In genomic region chr4:24470681-24471622, GRCh38 we compare ENCODE assay signal across 8 cellular contexts.
A peak's percentile ranks its signal among the peaks of the same experiment; 100 is the strongest.
DNase-seq lines count a peak whose midpoint lies in the region; ATAC-seq and TF ChIP-seq lines count a peak whose summit lies in the region.

No MANE protein-coding gene starts in this region.

- H3K4me1 Mint-ChIP-seq in endothelial cell (ENCODE audit: unreplicated experiment), result peaks cover 24% of the 10 kb centered on the region

- H3K36me3 Mint-ChIP-seq in endothelial cell (ENCODE audit: low read depth, unreplicated experiment), result peaks cover 4% of the 10 kb centered on the region

- WGBS in thymus, result under 1% methylated on average over 90 of the region's 90 CpGs

- in situ Hi-C loops in Caki2 (cut with HindIII; ENCODE audit: low pct_unique_long_range_greater_than_20kb, low sequenced_read_pairs), result no loop called here

- no peak overlapping the region for H3K27ac Mint-ChIP-seq in endothelial cell (ENCODE audit: unreplicated experiment)

- peak; percentile 74 for DNase-seq in Caki2 (ENCODE audit: low read depth)
- peak; percentile 17 for DNase-seq in HPDE6-E6E7 (ENCODE audit: extremely low spot score)
- DNase-seq in activated CD4-positive, alpha-beta T cell treated with anti-CD3 and anti-CD28 coated beads, Interleukin-2, amount 50 U/mL, for 1 hour, result peak; percentile 9
- peak; percentile 38 for DNase-seq in endothelial cell (ENCODE audit: low spot score)

- H3K27ac ChIP-seq in mucosa of rectum (ENCODE audit: low read depth in 2 of 2, low read length in 2 of 2), result peak overlapping the region in 1 of 2 donors; percentile 37
- no peak overlapping the region for H3K27ac ChIP-seq in thymus (ENCODE audit: low read depth)

- no peaks in the 10 kb centered on the region for H3K36me3 ChIP-seq in mucosa of rectum (ENCODE audit: control insufficient read depth in 2 of 2, insufficient read depth in 2 of 2, low read length in 2 of 2)
- no peaks in the 10 kb centered on the region for H3K36me3 ChIP-seq in thymus (ENCODE audit: control insufficient read depth, insufficient read depth)

- H3K9ac ChIP-seq in mucosa of rectum (ENCODE audit: low read depth in 1 of 2, low read length in 2 of 2), result peak overlapping the region in 1 of 2 donors; percentile 8

- peak overlapping the region; percentile 94 for H3K4me3 Mint-ChIP-seq in endothelial cell (ENCODE audit: unreplicated experiment)

- H3K4me3 ChIP-seq in mucosa of rectum (ENCODE audit: low read length in 2 of 2) (peak overlapping the region; percentile 60 to 89), thymus (ENCODE audit: low read length) (peak overlapping the region; percentile 34)

- ATAC-seq in GM18873 (IDR thresholded peaks at IDR 0.05; ENCODE audit: low FRiP score, unreplicated experiment) (no peak), GM18519 (IDR thresholded peaks at IDR 0.05; ENCODE audit: low FRiP score, unreplicated experiment) (no peak)

- no peak for TF ChIP-seq CTCF in endothelial cell (IDR thresholded peaks at IDR 0.05; ENCODE audit: unreplicated experiment)

- peaks cover 16 to 38% of the 10 kb centered on the region in 2 donors for H3K27me3 ChIP-seq in mucosa of rectum (ENCODE audit: control insufficient read depth in 2 of 2, insufficient read depth in 2 of 2, low read length in 2 of 2)
- H3K27me3 ChIP-seq in thymus (ENCODE audit: control insufficient read depth, insufficient read depth), result peaks cover 56% of the 10 kb centered on the region

- H3K4me1 ChIP-seq in mucosa of rectum (ENCODE audit: control insufficient read depth in 2 of 2, insufficient read depth in 2 of 2, low read length in 2 of 2), result peaks cover 20 to 25% of the 10 kb centered on the region in 2 donors
- H3K4me1 ChIP-seq in thymus (ENCODE audit: control insufficient read depth, insufficient read depth, low read length), result peaks cover 5% of the 10 kb centered on the region

- peaks cover 14% of the 10 kb centered on the region for H3K27me3 Mint-ChIP-seq in endothelial cell (ENCODE audit: unreplicated experiment)

- no peaks in the 10 kb centered on the region for H3K9me3 Mint-ChIP-seq in endothelial cell (ENCODE audit: unreplicated experiment)

- H3K9me3 ChIP-seq in mucosa of rectum (ENCODE audit: control insufficient read depth in 2 of 2, low read length in 2 of 2) (no peaks in the 10 kb centered on the region), thymus (ENCODE audit: control insufficient read depth) (peaks cover 2% of the 10 kb centered on the region)

Comparison
In these comparisons a context has a peak if more than half of its experiments do, and no peak if none do; other contexts are left out.
1. DNase-seq: peak in every context shown above with its lines; median percentile 74 in Caki2; 38 in endothelial cell; 17 in HPDE6-E6E7; 9 in activated CD4-positive, alpha-beta T cell treated with anti-CD3 and anti-CD28 coated beads, Interleukin-2, amount 50 U/mL, for 1 hour.